ENCODE assay signal across 17 cellular contexts in the genomic region with DNA sequence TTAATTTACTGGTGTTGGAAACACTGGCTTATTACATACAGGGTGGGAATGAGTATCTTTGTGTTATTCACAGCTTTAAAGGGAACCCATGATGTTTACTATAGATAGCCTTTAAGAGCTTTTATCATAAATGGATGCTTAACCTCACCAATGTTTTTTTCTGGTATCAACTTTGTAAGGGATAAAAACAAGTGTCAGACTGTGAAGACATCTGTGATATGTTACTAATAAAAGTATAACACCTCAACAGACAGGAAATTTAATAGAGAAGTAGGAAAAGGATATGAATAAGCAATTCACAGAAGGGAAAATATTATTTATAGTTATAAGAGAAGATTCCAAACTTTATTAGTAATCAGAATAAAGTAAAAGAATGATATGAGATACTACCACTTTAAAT.
"Had no signal": no experiment of that assay in that cellular context is flagged by ENCODE, and none has a peak within 500 bp of the region (broad histone marks: within the 10 kb centered on the region; RNA-seq: fewer than 3 reads in every experiment).

No MANE protein-coding gene starts in this region.

- H3K4me1 ChIP-seq: colonic mucosa, parathyroid adenoma had no signal

- DNase-seq: activated CD4-positive, alpha-beta T cell treated with anti-CD3 and anti-CD28 coated beads, Interleukin-2, amount 50 U/mL, for 4 hours; activated CD4-positive, CD25-positive, alpha-beta regulatory T cell; activated CD8-positive, alpha-beta memory T cell treated with anti-CD3 and anti-CD28 coated beads, Interleukin-2, amount 50 U/mL, for 4 hours; activated effector memory CD4-positive, alpha-beta T cell treated with anti-CD3 and anti-CD28 coated beads, Interleukin-2, amount 50 U/mL, for 16 hours; colonic mucosa; effector CD8-positive, alpha-beta T cell; gastrocnemius medialis; left ventricle myocardium inferior; mesenchymal stem cell; retina; stimulated activated CD4-positive, alpha-beta T cell treated with anti-CD3 and anti-CD28 coated beads, Interleukin-4, amount 100 ng/mL, for 1 hour; stimulated activated CD8-positive, alpha-beta memory T cell treated with anti-CD3 and anti-CD28 coated beads, Interleukin-4, amount 100 ng/mL, for 48 hours; T-helper 2 cell; trophoblast cell had no signal

- H3K9me3 ChIP-seq: colonic mucosa, gastrocnemius medialis, left ventricle myocardium inferior had no signal

- H3K9ac ChIP-seq: parathyroid adenoma had no signal

- ATAC-seq: gastrocnemius medialis had no signal

- H3K4me3 ChIP-seq: colonic mucosa, gastrocnemius medialis, left ventricle myocardium inferior had no signal

- H3K27ac ChIP-seq: colonic mucosa, epithelial cell of prostate, gastrocnemius medialis, left ventricle myocardium inferior, parathyroid adenoma had no signal

- H3K27me3 ChIP-seq: colonic mucosa, gastrocnemius medialis had no signal

- H3K36me3 ChIP-seq: colonic mucosa had no signal

- FAIRE-seq: keratinocyte had no signal
